1 cellular context compared by ENCODE assay signal in the genomic region with DNA sequence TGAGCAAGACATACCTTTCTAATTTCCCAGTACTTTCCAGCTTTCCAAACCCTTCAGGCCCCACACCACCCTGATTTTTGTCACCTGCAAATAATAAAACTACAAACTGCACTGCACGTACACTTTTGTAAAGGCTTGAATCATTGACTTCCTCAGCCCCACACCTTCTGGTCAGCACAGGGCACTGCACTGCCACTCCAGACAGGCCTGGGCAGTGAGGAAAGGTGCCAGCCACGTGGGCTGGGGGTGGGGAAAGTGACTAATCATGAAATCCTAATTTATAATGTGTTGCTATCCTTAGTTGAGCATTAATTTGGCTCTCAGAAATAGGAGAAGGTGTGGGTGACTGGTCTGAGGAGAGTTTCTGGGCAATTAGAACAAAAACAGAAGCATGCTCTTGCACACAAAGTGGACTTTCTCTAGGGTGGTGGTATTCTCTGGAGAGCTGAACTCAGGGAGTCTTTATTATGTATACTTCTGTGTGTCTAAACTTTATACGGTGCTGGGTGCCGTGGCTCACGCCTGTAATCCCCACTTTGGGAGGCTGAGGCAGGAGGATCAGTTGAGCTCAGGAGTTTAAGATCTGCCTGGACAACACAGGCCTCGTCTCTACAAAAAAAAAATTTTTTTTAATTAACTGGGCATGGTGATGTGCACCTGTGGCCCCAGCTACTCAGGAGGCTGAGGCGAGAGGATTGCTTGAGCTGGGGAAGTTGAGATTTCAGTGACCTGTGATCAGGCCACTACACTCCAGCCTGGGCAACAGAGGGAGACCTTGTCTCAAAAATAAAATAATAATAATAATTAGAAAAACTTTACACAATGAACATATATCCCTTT.
TF ChIP-seq lines count a peak whose summit lies in the region.

No MANE protein-coding gene starts in this region.

TF ChIP-seq in H1, 55 proteins besides CTCF, POLR2A, EP300 and RAD21 (continued from another document):
- TF ChIP-seq, protein P1, sequence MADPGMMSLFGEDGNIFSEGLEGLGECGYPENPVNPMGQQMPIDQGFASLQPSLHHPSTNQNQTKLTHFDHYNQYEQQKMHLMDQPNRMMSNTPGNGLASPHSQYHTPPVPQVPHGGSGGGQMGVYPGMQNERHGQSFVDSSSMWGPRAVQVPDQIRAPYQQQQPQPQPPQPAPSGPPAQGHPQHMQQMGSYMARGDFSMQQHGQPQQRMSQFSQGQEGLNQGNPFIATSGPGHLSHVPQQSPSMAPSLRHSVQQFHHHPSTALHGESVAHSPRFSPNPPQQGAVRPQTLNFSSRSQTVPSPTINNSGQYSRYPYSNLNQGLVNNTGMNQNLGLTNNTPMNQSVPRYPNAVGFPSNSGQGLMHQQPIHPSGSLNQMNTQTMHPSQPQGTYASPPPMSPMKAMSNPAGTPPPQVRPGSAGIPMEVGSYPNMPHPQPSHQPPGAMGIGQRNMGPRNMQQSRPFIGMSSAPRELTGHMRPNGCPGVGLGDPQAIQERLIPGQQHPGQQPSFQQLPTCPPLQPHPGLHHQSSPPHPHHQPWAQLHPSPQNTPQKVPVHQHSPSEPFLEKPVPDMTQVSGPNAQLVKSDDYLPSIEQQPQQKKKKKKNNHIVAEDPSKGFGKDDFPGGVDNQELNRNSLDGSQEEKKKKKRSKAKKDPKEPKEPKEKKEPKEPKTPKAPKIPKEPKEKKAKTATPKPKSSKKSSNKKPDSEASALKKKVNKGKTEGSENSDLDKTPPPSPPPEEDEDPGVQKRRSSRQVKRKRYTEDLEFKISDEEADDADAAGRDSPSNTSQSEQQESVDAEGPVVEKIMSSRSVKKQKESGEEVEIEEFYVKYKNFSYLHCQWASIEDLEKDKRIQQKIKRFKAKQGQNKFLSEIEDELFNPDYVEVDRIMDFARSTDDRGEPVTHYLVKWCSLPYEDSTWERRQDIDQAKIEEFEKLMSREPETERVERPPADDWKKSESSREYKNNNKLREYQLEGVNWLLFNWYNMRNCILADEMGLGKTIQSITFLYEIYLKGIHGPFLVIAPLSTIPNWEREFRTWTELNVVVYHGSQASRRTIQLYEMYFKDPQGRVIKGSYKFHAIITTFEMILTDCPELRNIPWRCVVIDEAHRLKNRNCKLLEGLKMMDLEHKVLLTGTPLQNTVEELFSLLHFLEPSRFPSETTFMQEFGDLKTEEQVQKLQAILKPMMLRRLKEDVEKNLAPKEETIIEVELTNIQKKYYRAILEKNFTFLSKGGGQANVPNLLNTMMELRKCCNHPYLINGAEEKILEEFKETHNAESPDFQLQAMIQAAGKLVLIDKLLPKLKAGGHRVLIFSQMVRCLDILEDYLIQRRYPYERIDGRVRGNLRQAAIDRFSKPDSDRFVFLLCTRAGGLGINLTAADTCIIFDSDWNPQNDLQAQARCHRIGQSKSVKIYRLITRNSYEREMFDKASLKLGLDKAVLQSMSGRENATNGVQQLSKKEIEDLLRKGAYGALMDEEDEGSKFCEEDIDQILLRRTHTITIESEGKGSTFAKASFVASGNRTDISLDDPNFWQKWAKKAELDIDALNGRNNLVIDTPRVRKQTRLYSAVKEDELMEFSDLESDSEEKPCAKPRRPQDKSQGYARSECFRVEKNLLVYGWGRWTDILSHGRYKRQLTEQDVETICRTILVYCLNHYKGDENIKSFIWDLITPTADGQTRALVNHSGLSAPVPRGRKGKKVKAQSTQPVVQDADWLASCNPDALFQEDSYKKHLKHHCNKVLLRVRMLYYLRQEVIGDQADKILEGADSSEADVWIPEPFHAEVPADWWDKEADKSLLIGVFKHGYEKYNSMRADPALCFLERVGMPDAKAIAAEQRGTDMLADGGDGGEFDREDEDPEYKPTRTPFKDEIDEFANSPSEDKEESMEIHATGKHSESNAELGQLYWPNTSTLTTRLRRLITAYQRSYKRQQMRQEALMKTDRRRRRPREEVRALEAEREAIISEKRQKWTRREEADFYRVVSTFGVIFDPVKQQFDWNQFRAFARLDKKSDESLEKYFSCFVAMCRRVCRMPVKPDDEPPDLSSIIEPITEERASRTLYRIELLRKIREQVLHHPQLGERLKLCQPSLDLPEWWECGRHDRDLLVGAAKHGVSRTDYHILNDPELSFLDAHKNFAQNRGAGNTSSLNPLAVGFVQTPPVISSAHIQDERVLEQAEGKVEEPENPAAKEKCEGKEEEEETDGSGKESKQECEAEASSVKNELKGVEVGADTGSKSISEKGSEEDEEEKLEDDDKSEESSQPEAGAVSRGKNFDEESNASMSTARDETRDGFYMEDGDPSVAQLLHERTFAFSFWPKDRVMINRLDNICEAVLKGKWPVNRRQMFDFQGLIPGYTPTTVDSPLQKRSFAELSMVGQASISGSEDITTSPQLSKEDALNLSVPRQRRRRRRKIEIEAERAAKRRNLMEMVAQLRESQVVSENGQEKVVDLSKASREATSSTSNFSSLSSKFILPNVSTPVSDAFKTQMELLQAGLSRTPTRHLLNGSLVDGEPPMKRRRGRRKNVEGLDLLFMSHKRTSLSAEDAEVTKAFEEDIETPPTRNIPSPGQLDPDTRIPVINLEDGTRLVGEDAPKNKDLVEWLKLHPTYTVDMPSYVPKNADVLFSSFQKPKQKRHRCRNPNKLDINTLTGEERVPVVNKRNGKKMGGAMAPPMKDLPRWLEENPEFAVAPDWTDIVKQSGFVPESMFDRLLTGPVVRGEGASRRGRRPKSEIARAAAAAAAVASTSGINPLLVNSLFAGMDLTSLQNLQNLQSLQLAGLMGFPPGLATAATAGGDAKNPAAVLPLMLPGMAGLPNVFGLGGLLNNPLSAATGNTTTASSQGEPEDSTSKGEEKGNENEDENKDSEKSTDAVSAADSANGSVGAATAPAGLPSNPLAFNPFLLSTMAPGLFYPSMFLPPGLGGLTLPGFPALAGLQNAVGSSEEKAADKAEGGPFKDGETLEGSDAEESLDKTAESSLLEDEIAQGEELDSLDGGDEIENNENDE (IDR thresholded peaks at IDR 0.05; ENCODE audit: insufficient replicate concordance, low read length), result no peak
- TF ChIP-seq KDM5A (IDR thresholded peaks at IDR 0.05; ENCODE audit: low read length) (no peak), TEAD4 (IDR thresholded peaks at IDR 0.05; ENCODE audit: low read depth, low read length) (no peak), JUND (IDR thresholded peaks at IDR 0.05; ENCODE audit: low read length) (no peak), TAF7 (optimal IDR thresholded peaks at IDR 0.05; ENCODE audit: borderline replicate concordance, low read depth, low read length) (no peak), RNF2 (IDR thresholded peaks at IDR 0.05; ENCODE audit: borderline replicate concordance, low read depth, low read length, missing control alignments, poor library complexity, severe bottlenecking) (no peak), SIRT6 (IDR thresholded peaks at IDR 0.05; ENCODE audit: low read length) (no peak), BRCA1 (IDR thresholded peaks at IDR 0.05; ENCODE audit: low read depth, low read length) (no peak)
TF ChIP-seq in H1: peak in this region for 0.
